Comparison of ENCODE assay signal across 17 cellular contexts in genomic region chr1:7572654-7573152, GRCh38.
A peak's percentile ranks its signal among the peaks of the same experiment; 100 is the strongest.
DNase-seq lines count a peak whose midpoint lies in the region; ATAC-seq and TF ChIP-seq lines count a peak whose summit lies in the region.
"Had no signal": no experiment of that assay in that cellular context is flagged by ENCODE, and none has a peak within 500 bp of the region (broad histone marks: within the 10 kb centered on the region; RNA-seq: fewer than 3 reads in every experiment).

No MANE protein-coding gene starts in this region.

- in situ Hi-C loops in GM13977 (cut with MboI; ENCODE audit: low pct_unique_long_range_greater_than_20kb, low sequenced_read_pairs, unreplicated experiment), result no loop called here

- H3K4me1 ChIP-seq in foreskin keratinocyte (peaks cover 10% of the 10 kb centered on the region), tibial artery (peaks cover 0 to 36% (median 27%) of the 10 kb centered on the region in 4 donors)

- H3K27me3 ChIP-seq in foreskin keratinocyte (no peaks in the 10 kb centered on the region), tibial artery (no peaks in the 10 kb centered on the region)
- H3K27me3 ChIP-seq: cardiac muscle cell, suprapubic skin had no signal

- no peak overlapping the region for H3K4me3 ChIP-seq in tibial artery
- H3K4me3 ChIP-seq: cardiac muscle cell, suprapubic skin had no signal

- TF ChIP-seq CTCF in RWPE1 (conservative IDR thresholded peaks at IDR 0.05; ENCODE audit: low read depth) (no peak), foreskin keratinocyte (conservative IDR thresholded peaks at IDR 0.05) (no peak), tibial artery (IDR thresholded peaks at IDR 0.05) (no peak), GM13977 (IDR thresholded peaks at IDR 0.05; ENCODE audit: extremely low read depth, insufficient read depth, missing control alignments) (no peak)

- H3K27ac ChIP-seq in RWPE1, result peak overlapping the region; percentile 74
- no peak overlapping the region for H3K27ac ChIP-seq in foreskin keratinocyte
- H3K27ac ChIP-seq in tibial artery, result peak overlapping the region; percentile 40 to 70
- H3K27ac ChIP-seq: cardiac muscle cell, suprapubic skin had no signal

- H3K9me3 ChIP-seq in tibial artery, result no peaks in the 10 kb centered on the region
- H3K9me3 ChIP-seq: suprapubic skin had no signal

- CTCF ChIA-PET in RWPE1 (lab: Yijun Ruan, JAX), result interaction anchor here (0.6 kb wide), 1 partner anchor 105 kb away, joined by 3 read pairs; no protein-coding TSS in a partner anchor

- POLR2A ChIA-PET in RWPE1 (lab: Yijun Ruan, JAX; ENCODE audit: low non-redundant PET), result interaction anchor here (0.8 kb wide), 1 partner anchor 23 kb away, joined by 4 read pairs; no protein-coding TSS in a partner anchor

- peak; percentile 72 for ATAC-seq in foreskin keratinocyte
- ATAC-seq in GM21528 (IDR thresholded peaks at IDR 0.05; ENCODE audit: low FRiP score, unreplicated experiment), result no peak
- ATAC-seq: effector memory CD8-positive, alpha-beta T cell had no signal

- H3K36me3 ChIP-seq in tibial artery, result no peaks in the 10 kb centered on the region
- H3K36me3 ChIP-seq: cardiac muscle cell, suprapubic skin had no signal

- intact Hi-C loops in tibial artery (cut with DNase I; ENCODE audit: low total_unique reads), result no loop called here

- DNase-seq in HUDEP-2 (lab: John Stamatoyannopoulos, UW; ENCODE audit: unreplicated experiment in 76 of 76), result peak in 73 of 76 experiments; percentile 3 to 86 (median 68)
- peak; percentile 42 for DNase-seq in RWPE1 (ENCODE audit: low spot score)
- peak; percentile 94 for DNase-seq in foreskin keratinocyte
- DNase-seq in tibial artery, result no peak
- DNase-seq in GM13977 (ENCODE audit: low spot score), result no peak
- DNase-seq in NCI-H524 (lab: John Stamatoyannopoulos, UW), result no peak
- DNase-seq: activated B cell treated with CpG ODN at 0.5 μM for 24 hours; activated CD8-positive, alpha-beta memory T cell treated with anti-CD3 and anti-CD28 coated beads for 24 hours; DMS 273 treated with DMSO at 0.1 percent for 48 hours; effector memory CD8-positive, alpha-beta T cell; Kasumi-1; NCI-H1436; NCI-H2227 treated with DMSO at 0.1 percent for 48 hours; stimulated activated CD4-positive, alpha-beta T cell treated with anti-CD3 and anti-CD28 coated beads, Interleukin-4, amount 100 ng/mL, for 1 hour had no signal

Comparison
In these comparisons a context has a peak if more than half of its experiments do, and no peak if none do; other contexts are left out.
1. DNase-seq: peak in HUDEP-2 (73 of 76), RWPE1 (single experiment) and foreskin keratinocyte (2 of 2); none in tibial artery (0 of 2), GM13977 (single experiment) and NCI-H524 (0 of 2).